Comparison of ENCODE assay signal across 8 cellular contexts in the genomic region with DNA sequence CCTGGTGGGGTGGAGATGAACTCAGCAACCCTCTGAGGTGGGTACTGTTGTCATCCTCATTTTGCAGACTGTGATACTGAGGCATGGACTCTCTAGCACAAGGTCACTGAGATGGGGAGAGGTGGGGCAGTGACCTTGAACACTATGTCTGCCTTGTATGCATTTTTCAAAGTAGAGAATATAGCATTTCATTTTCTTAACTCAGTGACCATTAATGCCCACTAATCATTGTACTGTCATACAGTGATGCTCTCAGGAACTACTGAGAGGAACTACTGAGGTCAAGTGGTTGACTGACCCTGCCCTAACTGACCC. TPM values are rescaled to one million over a fixed set of nuclear protein-coding genes. Genes with fewer than 3 reads are reported as not detected.
DNase-seq lines count a peak whose midpoint lies in the region; ATAC-seq and TF ChIP-seq lines count a peak whose summit lies in the region.

No MANE protein-coding gene starts in this region.

- intact Hi-C loops in lower leg skin (cut with DNase I; ENCODE audit: low total_unique reads): no loop called here

- H3K36me3 ChIP-seq in brain microvascular endothelial cell (replicated peaks): peaks cover 12% of the 10 kb centered on the region
- H3K36me3 ChIP-seq in muscle layer of duodenum (ENCODE audit: control insufficient read depth in 1 of 2, insufficient read depth in 2 of 2, low read length in 2 of 2): peaks cover 0 to 17% of the 10 kb centered on the region in 2 donors

- no peak for TF ChIP-seq POLR2A in lower leg skin (IDR thresholded peaks at IDR 0.05)

- in situ Hi-C loops in brain microvascular endothelial cell (cut with HindIII; ENCODE audit: low pct_ligation_motif_present, low sequenced_read_pairs): no loop called here

- peaks cover 30 to 38% of the 10 kb centered on the region in 2 donors for H3K4me1 ChIP-seq in muscle layer of duodenum (ENCODE audit: control insufficient read depth in 1 of 2, insufficient read depth in 2 of 2, low read length in 2 of 2)

- DNase-seq in AML-193 (lab: John Stamatoyannopoulos, UW): peak; percentile 8 to 10
- DNase-seq in brain microvascular endothelial cell: no peak
- DNase-seq in NCI-H1417 (lab: John Stamatoyannopoulos, UW): no peak
- DNase-seq in SIG-M5 treated with dmso at 0.1 percent for 504 hours (lab: John Stamatoyannopoulos, UW; ENCODE audit: unreplicated experiment): no peak
- DNase-seq in lower leg skin (ENCODE audit: low spot score in 2 of 2): no peak

- H3K36me3 Mint-ChIP-seq in IgD-negative memory B cell: no peaks in the 10 kb centered on the region

- ATAC-seq in HG02571 (IDR thresholded peaks at IDR 0.05; ENCODE audit: unreplicated experiment): no peak

- H3K4me3 Mint-ChIP-seq in IgD-negative memory B cell: peak overlapping the region; percentile 43 to 99 (median 98)

- H3K27ac Mint-ChIP-seq in IgD-negative memory B cell: no peak overlapping the region

- H3K27me3 ChIP-seq in brain microvascular endothelial cell (replicated peaks): no peaks in the 10 kb centered on the region
- H3K27me3 ChIP-seq in muscle layer of duodenum (ENCODE audit: low read depth, low read length): no peaks in the 10 kb centered on the region

- H3K4me1 Mint-ChIP-seq in IgD-negative memory B cell: peaks cover 34 to 40% (median 38%) of the 10 kb centered on the region in 3 donors

- H3K9me3 ChIP-seq in muscle layer of duodenum (ENCODE audit: control insufficient read depth in 1 of 2, low read length in 2 of 2): no peaks in the 10 kb centered on the region

- H3K4me3 ChIP-seq in brain microvascular endothelial cell (ENCODE audit: low read depth, low read length): peak overlapping the region; percentile 90
- peak overlapping the region; percentile 97 to 99 for H3K4me3 ChIP-seq in muscle layer of duodenum (ENCODE audit: low read depth in 1 of 2, low read length in 2 of 2)
- no peak overlapping the region for H3K4me3 ChIP-seq in lower leg skin (ENCODE audit: low read depth, poor library complexity, severe bottlenecking)

- H3K9me3 Mint-ChIP-seq in IgD-negative memory B cell: no peaks in the 10 kb centered on the region

- H3K27ac ChIP-seq in brain microvascular endothelial cell (peak overlapping the region; percentile 93), muscle layer of duodenum (ENCODE audit: low read length) (peak overlapping the region; percentile 92)

- TF ChIP-seq CTCF in brain microvascular endothelial cell (IDR thresholded peaks at IDR 0.05; ENCODE audit: low read depth, low read length, missing control alignments) (no peak), lower leg skin (IDR thresholded peaks at IDR 0.05) (no peak)

- H3K27me3 Mint-ChIP-seq in IgD-negative memory B cell: no peaks in the 10 kb centered on the region

RNA-seq across cellular contexts. Expression of gene L3HYPDH, which starts 2.1 kb away (rescaled TPM):
- 10.1 TPM for polyA plus RNA-seq in IgD-negative memory B cell
- total RNA-seq in lower leg skin: 10 to 100 TPM in 3 of 4 donors, 1 to 10 TPM in 1; 7.1 to 28.1 (median 16.8) TPM

RNA-seq across cellular contexts. Expression of gene JKAMP, which starts 2.2 kb away (rescaled TPM):
- 40.9 TPM for polyA plus RNA-seq in IgD-negative memory B cell
- total RNA-seq in lower leg skin: 10 to 100 TPM; 37.0 to 62.5 (median 47.6) TPM

RNA-seq across cellular contexts. Expression of gene GPR135, which starts 16.9 kb away (rescaled TPM):
- polyA plus RNA-seq in IgD-negative memory B cell: 0.36 TPM
- 1 to 10 TPM; 1.4 to 3.5 (median 2.2) TPM for total RNA-seq in lower leg skin

Comparison
In these comparisons a context has a peak if more than half of its experiments do, and no peak if none do; other contexts are left out.
1. DNase-seq: peak in AML-193 (2 of 2); none in brain microvascular endothelial cell (single experiment), NCI-H1417 (0 of 3), SIG-M5 treated with dmso at 0.1 percent for 504 hours (single experiment) and lower leg skin (0 of 2).